In the genomic region with DNA sequence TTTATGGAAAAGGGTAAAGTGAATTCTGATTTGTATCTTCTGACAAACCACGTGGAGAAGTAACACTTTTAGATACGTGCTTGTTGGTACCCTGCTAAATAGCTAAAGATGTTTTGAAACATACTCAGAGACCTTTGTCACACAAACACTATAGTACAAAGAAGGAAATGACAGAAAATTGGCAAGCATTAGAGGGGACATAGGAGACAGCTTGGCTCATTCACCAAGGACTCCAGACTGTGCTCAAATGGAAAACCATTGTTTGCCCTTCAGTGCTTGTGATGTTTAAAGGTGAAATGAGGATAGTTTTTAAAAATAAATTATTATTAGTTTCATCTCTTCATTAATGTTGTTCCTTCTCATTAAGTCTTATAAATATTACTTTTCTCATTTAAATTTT, we compare ENCODE assay signal across 16 cellular contexts. TPM values are rescaled to one million over a fixed set of nuclear protein-coding genes. Genes with fewer than 3 reads are reported as not detected.
DNase-seq lines count a peak whose midpoint lies in the region; ATAC-seq and TF ChIP-seq lines count a peak whose summit lies in the region.
"Had no signal": no experiment of that assay in that cellular context is flagged by ENCODE, and none has a peak within 500 bp of the region (broad histone marks: within the 10 kb centered on the region; RNA-seq: fewer than 3 reads in every experiment).

No MANE protein-coding gene starts in this region.

- H3K4me1 ChIP-seq in right atrium auricular region = peaks cover 0 to 26% of the 10 kb centered on the region in 2 donors
- peaks cover 15 to 24% (median 18%) of the 10 kb centered on the region in 3 donors for H3K4me1 ChIP-seq in skeletal muscle tissue (ENCODE audit: control insufficient read depth in 3 of 3, insufficient read depth in 3 of 3, low read length in 3 of 3)
- no peaks in the 10 kb centered on the region for H3K4me1 ChIP-seq in mucosa of descending colon (ENCODE audit: low read depth)
- H3K4me1 ChIP-seq: Caco-2 had no signal

- H3K36me3 ChIP-seq in right atrium auricular region (no peaks in the 10 kb centered on the region), skeletal muscle tissue (ENCODE audit: control insufficient read depth in 3 of 3, insufficient read depth in 3 of 3, low read length in 3 of 3) (no peaks in the 10 kb centered on the region), MG63 (no peaks in the 10 kb centered on the region), mucosa of descending colon (ENCODE audit: low read depth) (no peaks in the 10 kb centered on the region)

- H3K4me3 ChIP-seq in right atrium auricular region (peak overlapping the region; percentile 45 to 49), skeletal muscle tissue (ENCODE audit: low read length in 3 of 3) (peak overlapping the region in 2 of 3 donors; percentile 24 to 46), MG63 (no peak overlapping the region), mucosa of descending colon (no peak overlapping the region)
- H3K4me3 ChIP-seq: GM23248, K562 had no signal

- no peaks in the 10 kb centered on the region for H3K27me3 ChIP-seq in right atrium auricular region
- no peaks in the 10 kb centered on the region for H3K27me3 ChIP-seq in skeletal muscle tissue (ENCODE audit: control insufficient read depth in 3 of 3, insufficient read depth in 3 of 3, low read length in 3 of 3)
- H3K27me3 ChIP-seq in MG63 = no peaks in the 10 kb centered on the region

- intact Hi-C loops in mucosa of descending colon (cut with DNase I, micrococcal nuclease) = no loop called here

- no peak overlapping the region for H3K9ac ChIP-seq in skeletal muscle tissue (ENCODE audit: low read depth in 1 of 3, low read length in 3 of 3)
- H3K9ac ChIP-seq: GM23248 had no signal

- H3K27ac ChIP-seq in right atrium auricular region (peak overlapping the region; percentile 63 to 87), skeletal muscle tissue (ENCODE audit: low read depth, low read length) (peak overlapping the region; percentile 74)
- H3K27ac ChIP-seq: GM23248 had no signal

- TF ChIP-seq CTCF in right atrium auricular region (IDR thresholded peaks at IDR 0.05) (no peak), mucosa of descending colon (IDR thresholded peaks at IDR 0.05) (no peak)

- no peak for ATAC-seq in HG02798 (IDR thresholded peaks at IDR 0.05; ENCODE audit: poor library complexity, unreplicated experiment)
- no peak for ATAC-seq in mucosa of descending colon
- ATAC-seq: K562 had no signal

- H3K9me3 ChIP-seq in right atrium auricular region (no peaks in the 10 kb centered on the region), skeletal muscle tissue (ENCODE audit: control insufficient read depth in 3 of 3, low read length in 3 of 3) (no peaks in the 10 kb centered on the region), MG63 (no peaks in the 10 kb centered on the region), mucosa of descending colon (no peaks in the 10 kb centered on the region)
- H3K9me3 ChIP-seq: Caco-2 had no signal

- DNase-seq in NCI-H748 (lab: John Stamatoyannopoulos, UW; ENCODE audit: unreplicated experiment) (peak; percentile 8), NCI-H748 treated with DMSO at 0.1 percent for 48 hours (lab: John Stamatoyannopoulos, UW) (no peak), NCI-H69 (lab: John Stamatoyannopoulos, UW) (peak; percentile 48), right atrium auricular region (ENCODE audit: low spot score) (no peak), MG63 (no peak), mucosa of descending colon (no peak)
- DNase-seq: AML-193, Caco-2, GDM1, GM23248, NCI-H446 treated with DMSO at 0.1 percent for 48 hours, RPMI8226 had no signal

RNA-seq across cellular contexts. Expression of a gene that starts 34.0 kb away (rescaled TPM):
- 1,000 to 10,000 TPM in 1 of 2 donors, 100 to 1,000 TPM in 1; 421 to 1,029 TPM for total RNA-seq in right atrium auricular region
- total RNA-seq in skeletal muscle tissue = 533 TPM
- not detected in 2 replicates for total RNA-seq in MG63 (2014; rRNA removed; shearing (Covaris generic); ENCODE audit: low replicate concordance)
- 10 to 100 TPM; 18.4 to 34.4 (median 25.0) TPM for total RNA-seq in mucosa of descending colon
- total RNA-seq: Caco-2, GM23248, HT1080 had no signal

Comparison
In these comparisons a context has a peak if more than half of its experiments do, and no peak if none do; other contexts are left out.
1. DNase-seq: peak in NCI-H748 (single experiment) and NCI-H69 (single experiment); none in NCI-H748 treated with DMSO at 0.1 percent for 48 hours (single experiment), right atrium auricular region (single experiment), MG63 (single experiment) and mucosa of descending colon (0 of 3).
2. H3K4me3 ChIP-seq: peak in right atrium auricular region (2 of 2) and skeletal muscle tissue (2 of 3); none in MG63 (single experiment) and mucosa of descending colon (single experiment).
3. RNA of a gene that starts 34.0 kb away (total RNA-seq): 421 to 1,029 TPM in right atrium auricular region, 533 TPM in skeletal muscle tissue (single experiment) and 18.4 to 34.4 TPM in mucosa of descending colon; not detected in MG63; every median in the first group is over 10 times any median in the second.